Comparison of ENCODE assay signal across 4 cellular contexts in the genomic region with DNA sequence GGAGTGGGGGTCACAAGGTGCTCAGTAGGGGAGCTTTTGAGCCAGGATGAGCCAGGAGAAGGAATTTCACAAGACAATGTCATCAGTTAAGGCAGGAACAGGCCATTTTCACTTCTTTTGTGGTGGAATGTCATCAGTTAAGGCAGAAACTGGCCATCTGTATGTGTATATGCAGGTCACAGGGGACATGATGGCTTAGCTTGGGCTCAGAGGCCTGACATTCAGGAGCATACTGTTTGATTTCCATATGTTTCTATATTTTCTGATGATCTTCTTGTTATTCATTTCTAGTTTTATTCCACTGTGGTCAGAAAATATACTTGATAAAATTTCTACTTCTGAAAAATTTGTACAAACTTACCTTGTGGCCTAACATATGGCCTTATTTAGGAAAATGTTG. TPM values are rescaled to one million over a fixed set of nuclear protein-coding genes. Genes with fewer than 3 reads are reported as not detected.
"Had no signal": no experiment of that assay in that cellular context is flagged by ENCODE, and none has a peak within 500 bp of the region (broad histone marks: within the 10 kb centered on the region; RNA-seq: fewer than 3 reads in every experiment).

No MANE protein-coding gene starts in this region.

RNA-seq across cellular contexts. Expression of gene OR52A1, which starts 11.3 kb away (rescaled TPM):
- total RNA-seq: HepG2, HFFc6, HT1080 had no signal
- polyA plus RNA-seq: HepG2, IgD-negative memory B cell had no signal

RNA-seq across cellular contexts. Expression of gene OR52A5, which starts 27.7 kb away (rescaled TPM):
- total RNA-seq: HepG2, HFFc6, HT1080 had no signal
- polyA plus RNA-seq: HepG2, IgD-negative memory B cell had no signal

RNA-seq across cellular contexts. Expression of gene OR51V1, which starts 34.6 kb away (rescaled TPM):
- total RNA-seq: HepG2, HFFc6, HT1080 had no signal
- polyA plus RNA-seq: HepG2, IgD-negative memory B cell had no signal
